21 cellular contexts compared by ENCODE assay signal in the genomic region with DNA sequence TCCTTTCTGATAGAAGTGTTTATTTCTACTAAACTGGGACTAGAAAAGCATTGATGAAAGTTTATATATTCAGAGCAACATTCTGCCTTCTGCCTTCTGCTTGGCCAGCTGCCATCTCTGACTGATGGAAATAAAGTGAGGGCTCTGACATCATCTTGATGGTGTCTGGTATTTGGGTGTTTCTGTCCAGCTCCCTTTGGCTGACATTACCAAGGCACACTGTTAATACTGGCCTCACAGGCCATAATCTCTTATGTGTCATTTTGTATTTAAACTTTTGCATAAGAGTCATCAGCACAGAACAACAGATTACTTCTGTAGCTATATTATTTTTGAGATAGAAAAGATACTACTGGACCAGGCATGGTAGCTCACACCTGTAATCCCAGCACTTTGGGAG.
DNase-seq lines count a peak whose midpoint lies in the region; ATAC-seq and TF ChIP-seq lines count a peak whose summit lies in the region.
"Had no signal": no experiment of that assay in that cellular context is flagged by ENCODE, and none has a peak within 500 bp of the region (broad histone marks: within the 10 kb centered on the region; RNA-seq: fewer than 3 reads in every experiment).

No MANE protein-coding gene starts in this region.

- intact Hi-C loops in Right ventricle myocardium inferior (cut with DNase I) (no loop called here), cardiac septum (cut with DNase I) (no loop called here), ovary (cut with DNase I) (no loop called here)

- H3K4me3 ChIP-seq in cardiac muscle cell, result no peak overlapping the region
- no peak overlapping the region for H3K4me3 ChIP-seq in ovary
- H3K4me3 ChIP-seq: colonic mucosa, Peyer's patch, tibial nerve had no signal

- ATAC-seq in Right ventricle myocardium inferior, result peak; percentile 64
- ATAC-seq in effector memory CD8-positive, alpha-beta T cell (replicated peaks), result no peak
- ATAC-seq: activated naive CD4-positive, alpha-beta T cell treated with anti-CD3 and anti-CD28 coated beads, Interleukin-2, amount 50 U/mL, for 72 hours; HepG2; sciatic nerve; stimulated activated naive B cell treated with anti-CD40 and anti-IgM and Interleukin-4, amounts not matched to agents 10 μg/mL and 1 μg/mL and 100 μg/mL, for 72 hours had no signal

- no peak overlapping the region for H3K4me3 Mint-ChIP-seq in effector memory CD8-positive, alpha-beta T cell
- H3K4me3 Mint-ChIP-seq: B cell; stimulated activated naive B cell treated with anti-CD40 and anti-IgM and Interleukin-4, amounts not matched to agents 10 μg/mL and 1 μg/mL and 100 μg/mL, for 72 hours had no signal

- H3K9me3 ChIP-seq in cardiac muscle cell (ENCODE audit: low read depth) (no peaks in the 10 kb centered on the region), ovary (no peaks in the 10 kb centered on the region)
- H3K9me3 ChIP-seq: colonic mucosa, Peyer's patch, tibial nerve had no signal

- H3K4me1 Mint-ChIP-seq in effector memory CD8-positive, alpha-beta T cell (ENCODE audit: low read depth in 2 of 2), result no peaks in the 10 kb centered on the region
- H3K4me1 Mint-ChIP-seq: B cell; stimulated activated naive B cell treated with anti-CD40 and anti-IgM and Interleukin-4, amounts not matched to agents 10 μg/mL and 1 μg/mL and 100 μg/mL, for 72 hours had no signal

- DNase-seq in Right ventricle myocardium inferior (ENCODE audit: missing footprints), result no peak
- no peak for DNase-seq in cardiac septum (ENCODE audit: low spot score)
- DNase-seq in cardiac muscle cell (ENCODE audit: low read depth in 1 of 2, low spot score in 1 of 2), result peak; percentile 1 to 21
- DNase-seq in ovary, result peak in 4 of 5 donors; percentile 14 to 83 (median 54)
- no peak for DNase-seq in effector CD8-positive, alpha-beta T cell (lab: John Stamatoyannopoulos, UW)
- no peak for DNase-seq in hippocampal formation (lab: John Stamatoyannopoulos, UW)
- no peak for DNase-seq in effector memory CD8-positive, alpha-beta T cell
- DNase-seq in activated CD4-positive, alpha-beta T cell treated with anti-CD3 and anti-CD28 coated beads for 48 hours, result no peak
- DNase-seq: activated CD4-positive, alpha-beta T cell treated with anti-CD3 and anti-CD28 coated beads for 1 hour; colonic mucosa; NCI-H1105; NCI-H2081 treated with DMSO at 0.1 percent for 48 hours; NCI-H510A; occipital lobe; Peyer's patch; stimulated activated naive B cell treated with anti-CD40 and anti-IgM and Interleukin-4, amounts not matched to agents 10 μg/mL and 1 μg/mL and 100 μg/mL, for 72 hours had no signal

- H3K4me1 ChIP-seq in cardiac muscle cell (ENCODE audit: low read depth), result peaks cover 40% of the 10 kb centered on the region
- H3K4me1 ChIP-seq in ovary (ENCODE audit: insufficient read depth), result no peaks in the 10 kb centered on the region
- H3K4me1 ChIP-seq: colonic mucosa, Peyer's patch, tibial nerve had no signal

- TF ChIP-seq POLR2A in ovary (IDR thresholded peaks at IDR 0.05), result no peak

- H3K27me3 Mint-ChIP-seq in effector memory CD8-positive, alpha-beta T cell, result peaks cover 21 to 22% of the 10 kb centered on the region in 2 donors

- peak overlapping the region; percentile 24 for H3K27ac ChIP-seq in cardiac muscle cell
- H3K27ac ChIP-seq in ovary, result no peak overlapping the region
- H3K27ac ChIP-seq: colonic mucosa, tibial nerve had no signal

- H3K27me3 ChIP-seq in cardiac muscle cell, result no peaks in the 10 kb centered on the region
- H3K27me3 ChIP-seq in ovary, result no peaks in the 10 kb centered on the region
- H3K27me3 ChIP-seq: colonic mucosa, Peyer's patch, tibial nerve had no signal

- TF ChIP-seq EP300 in ovary (IDR thresholded peaks at IDR 0.05), result no peak

- H3K36me3 Mint-ChIP-seq in effector memory CD8-positive, alpha-beta T cell (ENCODE audit: insufficient read depth), result no peaks in the 10 kb centered on the region
- H3K36me3 Mint-ChIP-seq: activated naive CD4-positive, alpha-beta T cell treated with anti-CD3 and anti-CD28 coated beads, Interleukin-2, amount 50 U/mL, for 72 hours; stimulated activated naive B cell treated with anti-CD40 and anti-IgM and Interleukin-4, amounts not matched to agents 10 μg/mL and 1 μg/mL and 100 μg/mL, for 72 hours had no signal

- TF ChIP-seq CTCF in cardiac muscle cell (IDR thresholded peaks at IDR 0.05; ENCODE audit: low read depth, low read length) (no peak), ovary (IDR thresholded peaks at IDR 0.05) (no peak)

- H3K36me3 ChIP-seq in cardiac muscle cell, result no peaks in the 10 kb centered on the region
- no peaks in the 10 kb centered on the region for H3K36me3 ChIP-seq in ovary
- H3K36me3 ChIP-seq: colonic mucosa, Peyer's patch, tibial nerve had no signal

- H3K27ac Mint-ChIP-seq in effector memory CD8-positive, alpha-beta T cell, result no peak overlapping the region
- H3K27ac Mint-ChIP-seq: activated naive CD4-positive, alpha-beta T cell treated with anti-CD3 and anti-CD28 coated beads, Interleukin-2, amount 50 U/mL, for 72 hours; B cell; stimulated activated naive B cell treated with anti-CD40 and anti-IgM and Interleukin-4, amounts not matched to agents 10 μg/mL and 1 μg/mL and 100 μg/mL, for 72 hours had no signal

- H3K9me3 Mint-ChIP-seq in effector memory CD8-positive, alpha-beta T cell, result no peaks in the 10 kb centered on the region

Comparison
In these comparisons a context has a peak if more than half of its experiments do, and no peak if none do; other contexts are left out.
1. DNase-seq: peak in cardiac muscle cell (2 of 2) and ovary (4 of 5); none in Right ventricle myocardium inferior (single experiment), cardiac septum (single experiment), effector CD8-positive, alpha-beta T cell (single experiment), hippocampal formation (0 of 2), effector memory CD8-positive, alpha-beta T cell (0 of 3) and activated CD4-positive, alpha-beta T cell treated with anti-CD3 and anti-CD28 coated beads for 48 hours (single experiment).